In the genomic region with DNA sequence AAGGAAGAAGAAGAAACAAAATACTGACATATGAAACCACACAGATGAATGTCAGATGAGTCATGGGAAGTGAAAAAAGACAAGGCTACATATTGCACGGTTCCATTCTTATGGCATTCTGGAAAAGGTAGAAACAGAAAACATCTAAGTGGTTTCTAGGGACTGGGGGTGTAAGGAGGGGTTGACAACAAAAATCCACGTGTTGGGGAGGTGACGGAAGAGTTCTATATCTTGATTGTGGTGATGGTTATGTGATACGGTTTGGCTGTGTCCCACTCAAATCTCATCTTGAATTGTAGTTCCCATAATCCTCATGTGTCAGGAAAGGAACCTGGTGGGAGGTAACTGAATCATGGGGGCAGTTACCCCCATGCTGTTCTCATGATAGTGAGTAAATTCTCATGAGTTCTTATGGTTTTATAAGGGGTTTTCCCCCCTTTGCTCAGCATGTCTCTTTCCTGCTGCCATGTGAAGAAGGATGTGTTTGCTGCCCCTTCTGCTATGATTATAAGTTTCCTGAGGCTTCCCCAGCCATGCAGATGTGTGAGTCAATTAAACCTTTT, we compare ENCODE assay signal across 8 cellular contexts. TPM values are rescaled to one million over a fixed set of nuclear protein-coding genes. Genes with fewer than 3 reads are reported as not detected.
DNase-seq lines count a peak whose midpoint lies in the region; ATAC-seq and TF ChIP-seq lines count a peak whose summit lies in the region.

No MANE protein-coding gene starts in this region.

- no peaks in the 10 kb centered on the region for H3K9me3 ChIP-seq in DOHH2 (ENCODE audit: control insufficient read depth, insufficient read depth, low read length)
- H3K9me3 ChIP-seq in WERI-Rb-1 (ENCODE audit: severe bottlenecking): no peaks in the 10 kb centered on the region
- H3K9me3 ChIP-seq in colonic mucosa: no peaks in the 10 kb centered on the region

- H3K4me3 Mint-ChIP-seq in osteocyte (ENCODE audit: unreplicated experiment): no peak overlapping the region
- H3K4me3 Mint-ChIP-seq in mesothelial cell of epicardium: no peak overlapping the region

- H3K9ac ChIP-seq in colonic mucosa (ENCODE audit: low read depth in 2 of 2, low read length in 2 of 2): no peak overlapping the region

- H3K27me3 ChIP-seq in DOHH2 (ENCODE audit: control insufficient read depth, low read length) (no peaks in the 10 kb centered on the region), WERI-Rb-1 (ENCODE audit: insufficient read depth, low read depth, severe bottlenecking) (no peaks in the 10 kb centered on the region), colonic mucosa (no peaks in the 10 kb centered on the region)

- H3K36me3 Mint-ChIP-seq in osteocyte (ENCODE audit: unreplicated experiment): peaks cover 2% of the 10 kb centered on the region
- H3K36me3 Mint-ChIP-seq in mesothelial cell of epicardium: peaks cover 2% of the 10 kb centered on the region

- H3K27ac ChIP-seq in DOHH2 (ENCODE audit: low read depth, low read length): peak overlapping the region; percentile 13; the same call in 1 of the 2 replicates
- no peak overlapping the region for H3K27ac ChIP-seq in WERI-Rb-1
- no peak overlapping the region for H3K27ac ChIP-seq in colonic mucosa

- H3K4me1 ChIP-seq in DOHH2 (ENCODE audit: control insufficient read depth, low read length) (peaks cover 17% of the 10 kb centered on the region), colonic mucosa (no peaks in the 10 kb centered on the region)

- H3K9me3 Mint-ChIP-seq in osteocyte (ENCODE audit: unreplicated experiment): no peaks in the 10 kb centered on the region
- peaks cover 4% of the 10 kb centered on the region for H3K9me3 Mint-ChIP-seq in mesothelial cell of epicardium

- peak overlapping the region; percentile 18 for H3K4me2 ChIP-seq in DOHH2 (ENCODE audit: low read length)

- H3K27ac Mint-ChIP-seq in osteocyte (ENCODE audit: unreplicated experiment): peak overlapping the region; percentile 80
- H3K27ac Mint-ChIP-seq in mesothelial cell of epicardium: no peak overlapping the region

- no peaks in the 10 kb centered on the region for H3K79me2 ChIP-seq in DOHH2 (ENCODE audit: control insufficient read depth, low read length)

- H3K9me2 ChIP-seq in DOHH2 (replicated peaks; ENCODE audit: control insufficient read depth, low read length): no peaks in the 10 kb centered on the region

- DNase-seq in NAMALWA (ENCODE audit: low spot score): peak; percentile 30
- peak; percentile 49 for DNase-seq in activated naive CD8-positive, alpha-beta T cell treated with anti-CD3 and anti-CD28 coated beads, Interleukin-2, amount 50 U/mL, for 16 hours (ENCODE audit: low read depth, low spot score)
- DNase-seq in osteocyte (ENCODE audit: extremely low spot score, unreplicated experiment): no peak
- DNase-seq in WERI-Rb-1: no peak
- no peak for DNase-seq in colonic mucosa
- no peak for DNase-seq in mesothelial cell of epicardium (ENCODE audit: low spot score in 2 of 2, unreplicated experiment in 2 of 2)

- H3K4me1 Mint-ChIP-seq in osteocyte (ENCODE audit: unreplicated experiment): peaks cover 24% of the 10 kb centered on the region
- peaks cover 2% of the 10 kb centered on the region for H3K4me1 Mint-ChIP-seq in mesothelial cell of epicardium

- H3F3A ChIP-seq in DOHH2 (ENCODE audit: control insufficient read depth, insufficient read depth): peaks cover 3% of the 10 kb centered on the region; the same call in 1 of the 2 replicates

- H4K20me1 ChIP-seq in DOHH2 (ENCODE audit: control insufficient read depth, insufficient read depth, low read depth, low read length): no peaks in the 10 kb centered on the region

- H3K4me3 ChIP-seq in DOHH2 (ENCODE audit: low read length) (0 out of 2 replicates have a peak overlapping the region, but pooled peaks have one; percentile 3), WERI-Rb-1 (ENCODE audit: low read depth, low read length) (no peak overlapping the region), colonic mucosa (no peak overlapping the region)

- H3K36me3 ChIP-seq in DOHH2 (ENCODE audit: control insufficient read depth, low read length) (no peaks in the 10 kb centered on the region), WERI-Rb-1 (no peaks in the 10 kb centered on the region), colonic mucosa (no peaks in the 10 kb centered on the region)

- TF ChIP-seq CTCF in DOHH2 (IDR thresholded peaks at IDR 0.05; ENCODE audit: low read depth, low read length, poor library complexity, severe bottlenecking): no peak
- TF ChIP-seq CTCF in osteocyte (IDR thresholded peaks at IDR 0.05): no peak
- no peak for TF ChIP-seq CTCF in WERI-Rb-1 (IDR thresholded peaks at IDR 0.05; ENCODE audit: low read depth, low read length)
- TF ChIP-seq CTCF in colonic mucosa (IDR thresholded peaks at IDR 0.05): no peak
- TF ChIP-seq CTCF in mesothelial cell of epicardium (IDR thresholded peaks at IDR 0.05; ENCODE audit: unreplicated experiment): no peak

- H3K27me3 Mint-ChIP-seq in osteocyte (ENCODE audit: unreplicated experiment) (no peaks in the 10 kb centered on the region), mesothelial cell of epicardium (ENCODE audit: low read depth) (no peaks in the 10 kb centered on the region)

- intact Hi-C loops in colonic mucosa (cut with DNase I): no loop called here

- no peak for ATAC-seq in GM21825 (IDR thresholded peaks at IDR 0.05; ENCODE audit: unreplicated experiment)

RNA-seq across cellular contexts. Expression of a gene that starts 6.4 kb away (rescaled TPM):
- total RNA-seq in osteocyte (59.1 and 61.0 TPM in 2 replicates), colonic mucosa (10 to 100 TPM; 29.4 to 47.7 TPM), mesothelial cell of epicardium (33.4 to 38.3 TPM (median 36.2 TPM) in 3 replicates)

Comparison
In these comparisons a context has a peak if more than half of its experiments do, and no peak if none do; other contexts are left out.
1. DNase-seq: peak in NAMALWA (single experiment) and activated naive CD8-positive, alpha-beta T cell treated with anti-CD3 and anti-CD28 coated beads, Interleukin-2, amount 50 U/mL, for 16 hours (single experiment); none in osteocyte (single experiment), WERI-Rb-1 (single experiment), colonic mucosa (single experiment) and mesothelial cell of epicardium (0 of 2).